ENCODE assay signal across 10 cellular contexts in the genomic region with DNA sequence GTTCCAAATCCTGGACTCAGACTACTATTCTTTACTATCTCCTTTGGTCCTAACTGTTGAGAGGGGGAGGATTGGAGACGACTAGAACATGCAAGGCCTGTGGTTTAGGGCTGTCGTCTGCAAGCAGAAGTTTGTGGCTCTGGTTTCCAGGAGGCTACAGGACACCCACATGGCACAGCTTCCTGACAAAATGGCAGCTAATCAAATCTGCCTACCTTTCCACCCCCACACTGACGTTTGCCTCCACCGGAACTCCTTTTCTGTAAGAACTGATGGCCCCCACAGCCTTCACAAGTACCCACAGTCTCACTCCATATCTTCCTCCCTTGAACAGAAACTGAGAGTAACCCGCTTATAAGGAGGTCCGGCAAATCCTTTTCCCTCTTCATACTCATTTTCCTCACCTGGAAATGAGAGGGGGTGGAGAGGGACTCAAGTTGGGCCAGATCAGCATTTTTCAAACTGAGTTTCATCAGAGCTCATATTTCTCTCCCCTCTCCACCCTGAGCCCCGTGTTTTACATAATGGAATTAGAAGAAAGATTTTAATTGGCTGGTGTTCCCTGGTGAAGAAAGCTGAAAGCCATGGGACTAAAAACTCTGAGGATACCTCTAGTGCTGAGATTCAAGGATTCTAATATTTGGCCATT. TPM values are rescaled to one million over a fixed set of nuclear protein-coding genes. Genes with fewer than 3 reads are reported as not detected.
DNase-seq lines count a peak whose midpoint lies in the region; ATAC-seq and TF ChIP-seq lines count a peak whose summit lies in the region.
"Had no signal": no experiment of that assay in that cellular context is flagged by ENCODE, and none has a peak within 500 bp of the region (broad histone marks: within the 10 kb centered on the region; RNA-seq: fewer than 3 reads in every experiment).

No MANE protein-coding gene starts in this region.

- DNase-seq in activated CD4-positive, alpha-beta T cell treated with anti-CD3 and anti-CD28 coated beads for 4 hours, result peak; percentile 25 to 50
- DNase-seq in activated CD4-positive, alpha-beta T cell treated with anti-CD3 and anti-CD28 coated beads, Interleukin-2, amount 50 U/mL, for 1 hour, result no peak
- peak; percentile 85 for DNase-seq in activated CD8-positive, alpha-beta T cell treated with anti-CD3 and anti-CD28 coated beads for 36 hours
- DNase-seq in mucosa of descending colon (peak in 1 of 3 donors; percentile 23), substantia nigra (lab: John Stamatoyannopoulos, UW) (peak in 7 of 49 donors; percentile 14 to 52 (median 24)), COR-L47 (lab: John Stamatoyannopoulos, UW) (no peak)
- DNase-seq: activated CD4-positive, CD25-positive, alpha-beta regulatory T cell; NCI-H2029 treated with DMSO at 0.1 percent for 48 hours had no signal

- peak overlapping the region; percentile 34 for H3K4me3 Mint-ChIP-seq in activated CD8-positive, alpha-beta T cell treated with anti-CD3 and anti-CD28 coated beads for 36 hours

- peaks cover 38% of the 10 kb centered on the region for H3K4me1 Mint-ChIP-seq in activated CD8-positive, alpha-beta T cell treated with anti-CD3 and anti-CD28 coated beads for 36 hours (ENCODE audit: low read depth)

- intact Hi-C loops in activated CD8-positive, alpha-beta T cell treated with anti-CD3 and anti-CD28 coated beads for 36 hours (cut with micrococcal nuclease), result no loop called here
- intact Hi-C loops in mucosa of descending colon (cut with DNase I, micrococcal nuclease), result no loop called here

- H3K36me3 ChIP-seq in mucosa of descending colon (ENCODE audit: low read depth), result no peaks in the 10 kb centered on the region

- H3K27me3 Mint-ChIP-seq in activated CD8-positive, alpha-beta T cell treated with anti-CD3 and anti-CD28 coated beads for 36 hours, result no peaks in the 10 kb centered on the region

- ATAC-seq in activated CD8-positive, alpha-beta T cell treated with anti-CD3 and anti-CD28 coated beads for 36 hours, result peak; percentile 76
- peak; percentile 6 for ATAC-seq in mucosa of descending colon
- no peak for ATAC-seq in GM18907 (IDR thresholded peaks at IDR 0.05; ENCODE audit: unreplicated experiment)
- ATAC-seq in HG03108 (IDR thresholded peaks at IDR 0.05; ENCODE audit: unreplicated experiment), result no peak

- no peaks in the 10 kb centered on the region for H3K9me3 Mint-ChIP-seq in activated CD8-positive, alpha-beta T cell treated with anti-CD3 and anti-CD28 coated beads for 36 hours

- H3K4me3 ChIP-seq in mucosa of descending colon, result no peak overlapping the region

- H3K27ac Mint-ChIP-seq in activated CD8-positive, alpha-beta T cell treated with anti-CD3 and anti-CD28 coated beads for 36 hours, result peak overlapping the region; percentile 88

- CTCF ChIA-PET in activated CD8-positive, alpha-beta T cell treated with anti-CD3 and anti-CD28 coated beads for 36 hours (lab: Charles Lee), result interaction anchor here (0.8 to 2.4 kb wide), 7 partner anchors 9 to 500 kb away, joined by 3 to 18 read pairs (median 3); partner anchors contain the start of genes ALAD and FKBP15

- H3K4me1 ChIP-seq in mucosa of descending colon (ENCODE audit: low read depth), result peaks cover 11% of the 10 kb centered on the region

- H3K27ac ChIP-seq in substantia nigra (ENCODE audit: low read depth, low read length, poor library complexity, severe bottlenecking), result peak overlapping the region; percentile 96

- TF ChIP-seq CTCF in activated CD8-positive, alpha-beta T cell treated with anti-CD3 and anti-CD28 coated beads for 36 hours (IDR thresholded peaks at IDR 0.05), result no peak
- no peak for TF ChIP-seq CTCF in mucosa of descending colon (IDR thresholded peaks at IDR 0.05)

- POLR2A ChIA-PET in activated CD8-positive, alpha-beta T cell treated with anti-CD3 and anti-CD28 coated beads for 36 hours (lab: Charles Lee), result interaction anchor here (0.6 to 2.5 kb wide), 4 partner anchors 13 to 194 kb away, joined by 3 to 10 read pairs (median 4); partner anchors contain the start of genes FKBP15 and SLC31A1

- no peaks in the 10 kb centered on the region for H3K9me3 ChIP-seq in mucosa of descending colon

- peaks cover 8% of the 10 kb centered on the region for H3K36me3 Mint-ChIP-seq in activated CD8-positive, alpha-beta T cell treated with anti-CD3 and anti-CD28 coated beads for 36 hours (ENCODE audit: low read depth)

RNA-seq across cellular contexts. Expression of gene SLC31A2, which starts 5.2 kb away (rescaled TPM):
- total RNA-seq in activated CD8-positive, alpha-beta T cell treated with anti-CD3 and anti-CD28 coated beads for 36 hours, result 1 to 10 TPM; 1.6 to 3.4 TPM
- 10 to 100 TPM; 17.1 to 23.7 (median 17.8) TPM for total RNA-seq in mucosa of descending colon

Comparison
In these comparisons a context has a peak if more than half of its experiments do, and no peak if none do; other contexts are left out.
1. DNase-seq: peak in activated CD4-positive, alpha-beta T cell treated with anti-CD3 and anti-CD28 coated beads for 4 hours (2 of 2) and activated CD8-positive, alpha-beta T cell treated with anti-CD3 and anti-CD28 coated beads for 36 hours (single experiment); none in activated CD4-positive, alpha-beta T cell treated with anti-CD3 and anti-CD28 coated beads, Interleukin-2, amount 50 U/mL, for 1 hour (single experiment) and COR-L47 (single experiment).
2. ATAC-seq: peak in activated CD8-positive, alpha-beta T cell treated with anti-CD3 and anti-CD28 coated beads for 36 hours (single experiment) and mucosa of descending colon (single experiment); none in GM18907 (single experiment) and HG03108 (single experiment).
3. RNA of gene SLC31A2, which starts 5.2 kb away (total RNA-seq): 17.1 to 23.7 TPM in mucosa of descending colon; 1.6 to 3.4 TPM in activated CD8-positive, alpha-beta T cell treated with anti-CD3 and anti-CD28 coated beads for 36 hours; every median in the first group is over 4 times any median in the second.